In genomic region chr2:224397100-224397499, GRCh38 we compare ENCODE assay signal across 1 cellular context. TPM values are rescaled to one million over a fixed set of nuclear protein-coding genes. Genes with fewer than 3 reads are reported as not detected.
"Had no signal": no experiment of that assay in that cellular context is flagged by ENCODE, and none has a peak within 500 bp of the region (broad histone marks: within the 10 kb centered on the region; RNA-seq: fewer than 3 reads in every experiment).

No MANE protein-coding gene starts in this region.

RNA-seq across cellular contexts. Expression of gene FAM124B, which starts 4.8 kb away (rescaled TPM):
- total RNA-seq: GM23248 had no signal
- polyA plus RNA-seq: GM23248 had no signal
